8 cellular contexts compared by ENCODE assay signal in genomic region chr2:176002684-176003225, GRCh38. TPM values are rescaled to one million over a fixed set of nuclear protein-coding genes. Genes with fewer than 3 reads are reported as not detected.
DNase-seq lines count a peak whose midpoint lies in the region; ATAC-seq and TF ChIP-seq lines count a peak whose summit lies in the region.

No MANE protein-coding gene starts in this region.

- TF ChIP-seq CTCF in mucosa of descending colon (IDR thresholded peaks at IDR 0.05): no peak

- no peaks in the 10 kb centered on the region for H3K27me3 ChIP-seq in endocrine pancreas (ENCODE audit: control insufficient read depth, insufficient read depth, low read length)
- no peaks in the 10 kb centered on the region for H3K27me3 ChIP-seq in aorta (ENCODE audit: control insufficient read depth in 1 of 2, insufficient read depth in 2 of 2, low read length in 1 of 2)

- peak overlapping the region; percentile 10 for H3K27ac ChIP-seq in aorta (ENCODE audit: low read depth in 1 of 2, low read length in 2 of 2)

- ATAC-seq in HG02943 (IDR thresholded peaks at IDR 0.05; ENCODE audit: low read depth, unreplicated experiment): peak; percentile 6
- ATAC-seq in mucosa of descending colon: peak; percentile 22
- ATAC-seq in aorta (ENCODE audit: low FRiP score): peak; percentile 50
- ATAC-seq in GM18520 (IDR thresholded peaks at IDR 0.05; ENCODE audit: unreplicated experiment): no peak

- H3K4me1 ChIP-seq in endocrine pancreas (ENCODE audit: control insufficient read depth, insufficient read depth, low read length) (peaks cover 10% of the 10 kb centered on the region), mucosa of descending colon (ENCODE audit: low read depth) (peaks cover 8% of the 10 kb centered on the region), aorta (ENCODE audit: control insufficient read depth in 1 of 2, insufficient read depth in 2 of 2, low read length in 2 of 2) (no peaks in the 10 kb centered on the region)

- peak overlapping the region; percentile 87 for H3K4me3 ChIP-seq in endocrine pancreas (ENCODE audit: control insufficient read depth, insufficient read depth, low read length)
- H3K4me3 ChIP-seq in mucosa of descending colon: no peak overlapping the region
- peak overlapping the region; percentile 33 to 46 for H3K4me3 ChIP-seq in aorta (ENCODE audit: low read length in 2 of 2)

- intact Hi-C loops in mucosa of descending colon (cut with DNase I, micrococcal nuclease) (no loop called here), aorta (cut with DNase I) (loop anchor here in 1 of 2 donors (5.0 kb wide), 1 partner anchor 130 kb away; no protein-coding TSS in a partner anchor)

- WGBS in aorta, 2 donors: 13 to 14% methylated on average over 14 of the region's 14 CpGs

- H3K36me3 ChIP-seq in endocrine pancreas (ENCODE audit: control insufficient read depth, insufficient read depth, low read length) (no peaks in the 10 kb centered on the region), mucosa of descending colon (ENCODE audit: low read depth) (no peaks in the 10 kb centered on the region), aorta (ENCODE audit: control insufficient read depth in 1 of 2, insufficient read depth in 2 of 2, low read length in 1 of 2) (no peaks in the 10 kb centered on the region)

- peak overlapping the region; percentile 84 for H3K9ac ChIP-seq in endocrine pancreas (ENCODE audit: control insufficient read depth, insufficient read depth, low read length)

- peak; percentile 31 for DNase-seq in NCI-H2029 (lab: John Stamatoyannopoulos, UW)
- no peak for DNase-seq in NCI-H2029 treated with DMSO at 0.1 percent for 48 hours (lab: John Stamatoyannopoulos, UW)
- peak; percentile 29 for DNase-seq in RPMI7951 (ENCODE audit: low read depth)
- peak in 1 of 3 donors; percentile 16 for DNase-seq in mucosa of descending colon
- DNase-seq in aorta: peak in 1 of 2 donors; percentile 47

- H3K9me3 ChIP-seq in endocrine pancreas (ENCODE audit: control insufficient read depth, low read length) (no peaks in the 10 kb centered on the region), mucosa of descending colon (no peaks in the 10 kb centered on the region), aorta (ENCODE audit: control insufficient read depth, low read length) (no peaks in the 10 kb centered on the region)

RNA-seq across cellular contexts. Expression of gene LNPK, which starts 0.7 kb away (rescaled TPM):
- total RNA-seq in RPMI7951 (2014; rRNA removed; shearing (Covaris generic)): 56.6 and 64.4 TPM in 2 replicates
- total RNA-seq in mucosa of descending colon (10 to 100 TPM; 33.4 to 35.9 (median 35.3) TPM), aorta (10 to 100 TPM; 34.2 to 40.7 TPM)
- polyA plus RNA-seq in aorta: 1 to 10 TPM; 7.0 to 7.9 TPM
